Comparison of ENCODE assay signal across 8 cellular contexts in genomic region chr3:178083906-178084823, GRCh38.
DNase-seq lines count a peak whose midpoint lies in the region; ATAC-seq and TF ChIP-seq lines count a peak whose summit lies in the region.

No MANE protein-coding gene starts in this region.

- no peak for TF ChIP-seq POLR2A in breast epithelium (IDR thresholded peaks at IDR 0.05)

- in situ Hi-C loops in GM23248 (cut with MboI): no loop called here

- intact Hi-C loops in breast epithelium (cut with DNase I; ENCODE audit: low total_unique reads): no loop called here

- H3K9me2 ChIP-seq in GM23248 (ENCODE audit: insufficient read depth): no peaks in the 10 kb centered on the region

- DNase-seq in GM23248 (no peak), NCI-H2227 (lab: John Stamatoyannopoulos, UW; ENCODE audit: unreplicated experiment) (peak; percentile 56), breast epithelium (ENCODE audit: low spot score in 2 of 2) (no peak), mesenchymal stem cell (peak; percentile 58), anterior cingulate cortex (lab: John Stamatoyannopoulos, UW) (no peak), GM20000 (ENCODE audit: low spot score) (no peak)

- peak overlapping the region; percentile 48 for H4K91ac ChIP-seq in mesenchymal stem cell (ENCODE audit: low read length)

- H3K4me3 ChIP-seq in GM23248 (no peak overlapping the region), breast epithelium (no peak overlapping the region), mesenchymal stem cell (ENCODE audit: insufficient read depth in 1 of 2, low read depth in 1 of 2, low read length in 2 of 2) (no peak overlapping the region)

- no peaks in the 10 kb centered on the region; the same call in 1 of the 2 replicates for H3F3A ChIP-seq in GM23248 (ENCODE audit: insufficient read depth)

- no peak overlapping the region for H3K9ac ChIP-seq in GM23248
- peak overlapping the region; percentile 53 for H3K9ac ChIP-seq in mesenchymal stem cell (ENCODE audit: low read length)

- no peak overlapping the region for H2BK15ac ChIP-seq in mesenchymal stem cell (ENCODE audit: low read depth, poor library complexity, severe bottlenecking)

- WGBS in GM23248 (ENCODE audit: low coverage in 1 of 2, low lambda C conversion rate in 2 of 2, missing lambda C conversion rate in 2 of 2), 2 experiments: 57 to 61% methylated on average over 6 of the region's 6 CpGs
- 36% methylated on average over 2 of the region's 6 CpGs for WGBS in mesenchymal stem cell

- H3K9me3 ChIP-seq in GM23248 (ENCODE audit: low read depth) (no peaks in the 10 kb centered on the region), breast epithelium (no peaks in the 10 kb centered on the region), mesenchymal stem cell (ENCODE audit: control insufficient read depth, low read length) (no peaks in the 10 kb centered on the region)

- H3K4ac ChIP-seq in mesenchymal stem cell (ENCODE audit: low read depth in 1 of 2, low read length in 2 of 2): no peak overlapping the region

- H2AFZ ChIP-seq in GM23248: 0 out of 2 replicates have a peak overlapping the region, but pooled peaks have one; percentile 0
- no peak overlapping the region for H2AFZ ChIP-seq in mesenchymal stem cell (ENCODE audit: low read depth, low read length)

- no peak overlapping the region for H2BK5ac ChIP-seq in mesenchymal stem cell (ENCODE audit: low read depth, low read length, poor library complexity, severe bottlenecking)

- no peak overlapping the region for H2BK120ac ChIP-seq in mesenchymal stem cell (ENCODE audit: low read depth, low read length)

- H3K4me2 ChIP-seq in GM23248 (ENCODE audit: unreplicated experiment) (no peak overlapping the region), mesenchymal stem cell (ENCODE audit: low read length, poor library complexity, severe bottlenecking) (no peak overlapping the region)

- no peak overlapping the region for H3K18ac ChIP-seq in mesenchymal stem cell (ENCODE audit: low read depth in 1 of 2, low read length in 2 of 2)

- H3K79me2 ChIP-seq in GM23248 (ENCODE audit: insufficient read depth): no peaks in the 10 kb centered on the region

- TF ChIP-seq CTCF in breast epithelium (IDR thresholded peaks at IDR 0.05) (peak in 2 of 3 donors; percentile 47 to 63), GM20000 (IDR thresholded peaks at IDR 0.05; ENCODE audit: extremely low read depth, missing control alignments) (no peak)

- peak overlapping the region; percentile 55 to 88 for H2BK12ac ChIP-seq in mesenchymal stem cell (ENCODE audit: low read length in 2 of 2)

- no peak overlapping the region for H3K14ac ChIP-seq in mesenchymal stem cell (ENCODE audit: low read length in 2 of 2)

- H3K23ac ChIP-seq in mesenchymal stem cell (ENCODE audit: low read length in 2 of 2): no peak overlapping the region

- no peak overlapping the region for H3K27ac ChIP-seq in GM23248
- peak overlapping the region; percentile 79 to 80 for H3K27ac ChIP-seq in breast epithelium
- peak overlapping the region; percentile 14 for H3K27ac ChIP-seq in mesenchymal stem cell (ENCODE audit: low read length, poor library complexity, severe bottlenecking)

- no peak for ATAC-seq in GM19035 (IDR thresholded peaks at IDR 0.05; ENCODE audit: unreplicated experiment)
- ATAC-seq in HG03135 (IDR thresholded peaks at IDR 0.05; ENCODE audit: unreplicated experiment): no peak

- peak overlapping the region; percentile 29 for H4K8ac ChIP-seq in mesenchymal stem cell (ENCODE audit: low read length)

- peak overlapping the region; percentile 4 for H2AK5ac ChIP-seq in mesenchymal stem cell (ENCODE audit: low read length, severe bottlenecking)

- peaks cover 9% of the 10 kb centered on the region for H3K4me1 ChIP-seq in GM23248 (ENCODE audit: insufficient read depth)
- peaks cover 0 to 9% of the 10 kb centered on the region in 2 donors for H3K4me1 ChIP-seq in breast epithelium
- H3K4me1 ChIP-seq in mesenchymal stem cell (ENCODE audit: control insufficient read depth, insufficient read depth, low read depth, low read length): peaks cover 6% of the 10 kb centered on the region

- H3K79me1 ChIP-seq in mesenchymal stem cell (replicated peaks; ENCODE audit: low read length, poor library complexity, severe bottlenecking): no peaks in the 10 kb centered on the region

- H3K36me3 ChIP-seq in GM23248 (ENCODE audit: low read depth): no peaks in the 10 kb centered on the region
- no peaks in the 10 kb centered on the region for H3K36me3 ChIP-seq in breast epithelium
- no peaks in the 10 kb centered on the region for H3K36me3 ChIP-seq in mesenchymal stem cell (ENCODE audit: control insufficient read depth in 1 of 2, insufficient read depth in 2 of 2, low read depth in 1 of 2, low read length in 2 of 2)

- no peaks in the 10 kb centered on the region for H4K20me1 ChIP-seq in GM23248 (ENCODE audit: insufficient read depth)

- H3K27me3 ChIP-seq in GM23248 (replicated peaks; ENCODE audit: insufficient read depth) (no peaks in the 10 kb centered on the region), breast epithelium (no peaks in the 10 kb centered on the region), mesenchymal stem cell (ENCODE audit: control insufficient read depth in 1 of 2, insufficient read depth in 1 of 2, low read length in 2 of 2) (no peaks in the 10 kb centered on the region)

Comparison
In these comparisons a context has a peak if more than half of its experiments do, and no peak if none do; other contexts are left out.
1. DNase-seq: peak in NCI-H2227 (single experiment) and mesenchymal stem cell (single experiment); none in GM23248 (single experiment), breast epithelium (0 of 2), anterior cingulate cortex (0 of 58) and GM20000 (single experiment).